In genomic region chr1:182391362-182392044, GRCh38 we compare ENCODE assay signal across 8 cellular contexts. TPM values are rescaled to one million over a fixed set of nuclear protein-coding genes. Genes with fewer than 3 reads are reported as not detected.
A peak's percentile ranks its signal among the peaks of the same experiment; 100 is the strongest.
DNase-seq lines count a peak whose midpoint lies in the region; ATAC-seq and TF ChIP-seq lines count a peak whose summit lies in the region.

Gene GLUL, minus strand, starts transcription at chr1:182391790. Its CDS starts 3,053 bp downstream, at chr1:182388737.

- H3K9me3 Mint-ChIP-seq in T-cell = no peaks in the 10 kb centered on the region

- H3K27ac ChIP-seq in prostate gland = peak within 1 kb of the TSS; percentile 97 to 99
- peak within 1 kb of the TSS; percentile 98 to 99 for H3K27ac ChIP-seq in uterus

- CTCF ChIA-PET in T-cell (lab: Charles Lee) = interaction anchor here in 1 of 2 donors (1.0 kb wide), 1 partner anchor 248 kb away, joined by 6 read pairs; no protein-coding TSS in a partner anchor

- H3K4me3 ChIP-seq in prostate gland (peak within 1 kb of the TSS; percentile 56 to 90), uterus (peak within 1 kb of the TSS; percentile 81 to 97)

- H3K36me3 ChIP-seq in prostate gland (peaks cover under 1 to 3% of the 10 kb centered on the region in 2 donors), uterus (no peaks in the 10 kb centered on the region)

- WGBS in prostate gland = under 1% methylated on average over 70 of the region's 70 CpGs

- H3K27ac Mint-ChIP-seq in T-cell = peak within 1 kb of the TSS; percentile 91 to 96

- POLR2A ChIA-PET in T-cell (lab: Charles Lee) = interaction anchor here (0.6 to 1.1 kb wide), 2 partner anchors 247 to 304 kb away, joined by 3 read pairs; no protein-coding TSS in a partner anchor

- no peaks in the 10 kb centered on the region for H3K27me3 Mint-ChIP-seq in T-cell

- peak; percentile 30 for TF ChIP-seq CTCF in GM12873 (IDR thresholded peaks at IDR 0.05; ENCODE audit: insufficient read depth, low read depth, low read length, missing control alignments)
- TF ChIP-seq CTCF in prostate gland (IDR thresholded peaks at IDR 0.05) = peak in 2 of 4 experiments; percentile 3 to 4
- peak in 1 of 4 experiments; percentile 3 for TF ChIP-seq CTCF in uterus (IDR thresholded peaks at IDR 0.05)

- H3K27me3 ChIP-seq in prostate gland (replicated peaks; ENCODE audit: insufficient read depth) (no peaks in the 10 kb centered on the region), uterus (no peaks in the 10 kb centered on the region)

- TF ChIP-seq POLR2A in prostate gland (IDR thresholded peaks at IDR 0.05) (peak; percentile 98), uterus (IDR thresholded peaks at IDR 0.05) (peak; percentile 93 to 99)

- H3K4me1 Mint-ChIP-seq in T-cell = peaks cover 26 to 38% (median 35%) of the 10 kb centered on the region in 3 donors

- ATAC-seq in HG02759 (IDR thresholded peaks at IDR 0.05; ENCODE audit: unreplicated experiment) (peak; percentile 82), T-cell (replicated peaks in 1 of 4) (peak; percentile 73 to 84 (median 75)), left ventricle myocardium superior (peak; percentile 92)

- intact Hi-C loops in left ventricle myocardium superior (cut with micrococcal nuclease) = no loop called here
- intact Hi-C loops in prostate gland (cut with DNase I) = loop anchor here (1.0 to 10.0 kb wide), 5 partner anchors 43 to 393 kb away; partner anchors contain the start of gene NPL
- intact Hi-C loops in uterus (cut with DNase I; ENCODE audit: low total_unique reads) = loop anchor here (5.0 kb wide), 1 partner anchor 249 kb away; no protein-coding TSS in a partner anchor

- DNase-seq in NCI-H128 (lab: John Stamatoyannopoulos, UW; ENCODE audit: unreplicated experiment) = peak; percentile 90
- DNase-seq in T-cell = peak; percentile 18 to 67 (median 48)
- DNase-seq in amygdala (lab: John Stamatoyannopoulos, UW) = peak; percentile 26 to 97 (median 91)
- DNase-seq in left ventricle myocardium superior = peak; percentile 98
- peak; percentile 94 for DNase-seq in prostate gland (ENCODE audit: low spot score)
- peak; percentile 94 to 95 for DNase-seq in uterus

- H3K4me1 ChIP-seq in prostate gland (replicated peaks) (no peaks in the 10 kb centered on the region), uterus (peaks cover 0 to 4% of the 10 kb centered on the region in 2 donors)

- H3K36me3 Mint-ChIP-seq in T-cell = peaks cover 15% of the 10 kb centered on the region

- H3K4me3 Mint-ChIP-seq in T-cell = peak within 1 kb of the TSS; percentile 89 to 97 (median 97)

- H3K9me3 ChIP-seq in prostate gland (no peaks in the 10 kb centered on the region), uterus (no peaks in the 10 kb centered on the region)

RNA-seq across cellular contexts. Expression of gene GLUL, which starts in this region (rescaled TPM):
- total RNA-seq in T-cell (10 to 100 TPM; 49.1 to 88.7 (median 70.3) TPM), left ventricle myocardium superior (377 TPM), prostate gland (1,000 to 10,000 TPM in 1 of 2 donors, 100 to 1,000 TPM in 1; 538 to 1,389 TPM), uterus (100 to 1,000 TPM; 379 to 565 (median 483) TPM)

Comparison
In these comparisons a context has a peak if more than half of its experiments do, and no peak if none do; other contexts are left out.
1. Peak in every context shown above with its lines: DNase-seq, ATAC-seq, H3K4me3 ChIP-seq and H3K27ac ChIP-seq.
2. DNase-seq: peak in every context shown above with its lines; median percentile 98 in left ventricle myocardium superior; 94 in uterus; 94 in prostate gland; 91 in amygdala; 90 in NCI-H128; 48 in T-cell.